1 cellular context compared by ENCODE assay signal in the genomic region with DNA sequence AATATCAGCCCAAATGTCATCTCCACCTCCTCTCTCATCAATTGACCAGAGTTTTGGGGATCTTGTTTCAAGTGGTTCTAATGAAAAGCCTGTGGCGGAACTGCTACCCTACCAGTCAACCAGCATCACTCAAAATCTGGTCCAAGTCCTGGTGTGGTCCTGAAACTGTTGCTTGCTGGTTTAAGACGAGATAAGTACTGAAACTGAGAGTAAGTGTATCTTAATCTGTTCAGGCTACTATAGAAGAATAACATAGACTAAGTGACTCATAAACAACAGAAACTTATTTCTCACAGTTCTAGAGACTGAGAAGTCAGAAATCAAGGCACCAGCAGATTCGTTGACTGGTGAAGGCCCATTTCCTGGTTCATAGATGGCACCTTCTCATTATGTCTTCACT.
TF ChIP-seq lines count a peak whose summit lies in the region.

No MANE protein-coding gene starts in this region.

TF ChIP-seq in WTC11, 78 proteins besides CTCF, POLR2A, EP300 and RAD21 (continued from another document):
- TF ChIP-seq, protein P1, sequence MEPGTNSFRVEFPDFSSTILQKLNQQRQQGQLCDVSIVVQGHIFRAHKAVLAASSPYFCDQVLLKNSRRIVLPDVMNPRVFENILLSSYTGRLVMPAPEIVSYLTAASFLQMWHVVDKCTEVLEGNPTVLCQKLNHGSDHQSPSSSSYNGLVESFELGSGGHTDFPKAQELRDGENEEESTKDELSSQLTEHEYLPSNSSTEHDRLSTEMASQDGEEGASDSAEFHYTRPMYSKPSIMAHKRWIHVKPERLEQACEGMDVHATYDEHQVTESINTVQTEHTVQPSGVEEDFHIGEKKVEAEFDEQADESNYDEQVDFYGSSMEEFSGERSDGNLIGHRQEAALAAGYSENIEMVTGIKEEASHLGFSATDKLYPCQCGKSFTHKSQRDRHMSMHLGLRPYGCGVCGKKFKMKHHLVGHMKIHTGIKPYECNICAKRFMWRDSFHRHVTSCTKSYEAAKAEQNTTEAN (CRISPR knock-in tag; IDR thresholded peaks at IDR 0.05), result no peak
- TF ChIP-seq HMGA2 (CRISPR knock-in tag; IDR thresholded peaks at IDR 0.05) (no peak), IRF2 (CRISPR knock-in tag; IDR thresholded peaks at IDR 0.05; ENCODE audit: borderline replicate concordance, low read depth) (no peak), FOXP1 (CRISPR knock-in tag; IDR thresholded peaks at IDR 0.05; ENCODE audit: borderline replicate concordance) (no peak), SOX15 (CRISPR knock-in tag; IDR thresholded peaks at IDR 0.05) (no peak), ELF4 (CRISPR knock-in tag; IDR thresholded peaks at IDR 0.05; ENCODE audit: low read depth) (no peak), SMAD4 (CRISPR knock-in tag; IDR thresholded peaks at IDR 0.05) (no peak)
- TF ChIP-seq, protein P2, sequence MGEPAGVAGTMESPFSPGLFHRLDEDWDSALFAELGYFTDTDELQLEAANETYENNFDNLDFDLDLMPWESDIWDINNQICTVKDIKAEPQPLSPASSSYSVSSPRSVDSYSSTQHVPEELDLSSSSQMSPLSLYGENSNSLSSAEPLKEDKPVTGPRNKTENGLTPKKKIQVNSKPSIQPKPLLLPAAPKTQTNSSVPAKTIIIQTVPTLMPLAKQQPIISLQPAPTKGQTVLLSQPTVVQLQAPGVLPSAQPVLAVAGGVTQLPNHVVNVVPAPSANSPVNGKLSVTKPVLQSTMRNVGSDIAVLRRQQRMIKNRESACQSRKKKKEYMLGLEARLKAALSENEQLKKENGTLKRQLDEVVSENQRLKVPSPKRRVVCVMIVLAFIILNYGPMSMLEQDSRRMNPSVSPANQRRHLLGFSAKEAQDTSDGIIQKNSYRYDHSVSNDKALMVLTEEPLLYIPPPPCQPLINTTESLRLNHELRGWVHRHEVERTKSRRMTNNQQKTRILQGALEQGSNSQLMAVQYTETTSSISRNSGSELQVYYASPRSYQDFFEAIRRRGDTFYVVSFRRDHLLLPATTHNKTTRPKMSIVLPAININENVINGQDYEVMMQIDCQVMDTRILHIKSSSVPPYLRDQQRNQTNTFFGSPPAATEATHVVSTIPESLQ (CRISPR knock-in tag; IDR thresholded peaks at IDR 0.05), result no peak
- TF ChIP-seq, protein P3, sequence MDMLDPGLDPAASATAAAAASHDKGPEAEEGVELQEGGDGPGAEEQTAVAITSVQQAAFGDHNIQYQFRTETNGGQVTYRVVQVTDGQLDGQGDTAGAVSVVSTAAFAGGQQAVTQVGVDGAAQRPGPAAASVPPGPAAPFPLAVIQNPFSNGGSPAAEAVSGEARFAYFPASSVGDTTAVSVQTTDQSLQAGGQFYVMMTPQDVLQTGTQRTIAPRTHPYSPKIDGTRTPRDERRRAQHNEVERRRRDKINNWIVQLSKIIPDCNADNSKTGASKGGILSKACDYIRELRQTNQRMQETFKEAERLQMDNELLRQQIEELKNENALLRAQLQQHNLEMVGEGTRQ (CRISPR knock-in tag; IDR thresholded peaks at IDR 0.05), result no peak
- TF ChIP-seq, protein P4, sequence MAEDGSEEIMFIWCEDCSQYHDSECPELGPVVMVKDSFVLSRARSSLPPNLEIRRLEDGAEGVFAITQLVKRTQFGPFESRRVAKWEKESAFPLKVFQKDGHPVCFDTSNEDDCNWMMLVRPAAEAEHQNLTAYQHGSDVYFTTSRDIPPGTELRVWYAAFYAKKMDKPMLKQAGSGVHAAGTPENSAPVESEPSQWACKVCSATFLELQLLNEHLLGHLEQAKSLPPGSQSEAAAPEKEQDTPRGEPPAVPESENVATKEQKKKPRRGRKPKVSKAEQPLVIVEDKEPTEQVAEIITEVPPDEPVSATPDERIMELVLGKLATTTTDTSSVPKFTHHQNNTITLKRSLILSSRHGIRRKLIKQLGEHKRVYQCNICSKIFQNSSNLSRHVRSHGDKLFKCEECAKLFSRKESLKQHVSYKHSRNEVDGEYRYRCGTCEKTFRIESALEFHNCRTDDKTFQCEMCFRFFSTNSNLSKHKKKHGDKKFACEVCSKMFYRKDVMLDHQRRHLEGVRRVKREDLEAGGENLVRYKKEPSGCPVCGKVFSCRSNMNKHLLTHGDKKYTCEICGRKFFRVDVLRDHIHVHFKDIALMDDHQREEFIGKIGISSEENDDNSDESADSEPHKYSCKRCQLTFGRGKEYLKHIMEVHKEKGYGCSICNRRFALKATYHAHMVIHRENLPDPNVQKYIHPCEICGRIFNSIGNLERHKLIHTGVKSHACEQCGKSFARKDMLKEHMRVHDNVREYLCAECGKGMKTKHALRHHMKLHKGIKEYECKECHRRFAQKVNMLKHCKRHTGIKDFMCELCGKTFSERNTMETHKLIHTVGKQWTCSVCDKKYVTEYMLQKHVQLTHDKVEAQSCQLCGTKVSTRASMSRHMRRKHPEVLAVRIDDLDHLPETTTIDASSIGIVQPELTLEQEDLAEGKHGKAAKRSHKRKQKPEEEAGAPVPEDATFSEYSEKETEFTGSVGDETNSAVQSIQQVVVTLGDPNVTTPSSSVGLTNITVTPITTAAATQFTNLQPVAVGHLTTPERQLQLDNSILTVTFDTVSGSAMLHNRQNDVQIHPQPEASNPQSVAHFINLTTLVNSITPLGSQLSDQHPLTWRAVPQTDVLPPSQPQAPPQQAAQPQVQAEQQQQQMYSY (CRISPR knock-in tag; IDR thresholded peaks at IDR 0.05), result no peak
